Comparison of ENCODE assay signal across 8 cellular contexts in the genomic region with DNA sequence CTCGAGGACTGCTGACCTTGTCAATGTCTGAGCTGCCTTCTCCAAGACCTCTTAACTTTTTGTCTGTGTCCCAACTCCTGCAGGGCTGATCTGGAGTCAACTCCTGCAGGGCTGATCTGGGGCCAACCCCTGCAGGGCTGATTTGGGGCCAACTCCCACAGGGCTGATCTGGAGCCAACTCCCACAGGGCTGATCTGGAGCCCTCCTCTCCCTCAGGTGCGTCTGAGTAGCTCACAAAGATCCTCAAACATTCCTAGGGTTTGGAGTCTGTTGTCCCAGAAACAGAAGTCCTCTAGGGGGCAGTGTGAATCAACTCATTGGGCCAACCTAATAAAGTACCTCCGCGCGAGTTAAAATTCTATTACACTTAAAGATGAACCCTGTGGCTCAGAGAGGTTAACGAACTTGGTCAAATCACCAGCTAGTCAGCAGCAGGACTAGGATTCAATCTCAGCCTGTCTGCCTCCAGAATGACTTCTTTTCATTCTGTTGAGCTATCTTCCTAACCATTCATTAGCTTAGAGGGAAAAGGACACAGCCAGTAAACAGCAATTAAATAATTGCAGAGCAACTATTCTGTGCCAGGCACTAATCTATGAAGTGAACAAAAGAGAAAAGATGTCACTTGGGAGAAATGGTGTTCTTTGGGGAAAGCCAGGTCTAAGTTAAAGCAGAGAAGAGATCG. TPM values are rescaled to one million over a fixed set of nuclear protein-coding genes. Genes with fewer than 3 reads are reported as not detected.
DNase-seq lines count a peak whose midpoint lies in the region; ATAC-seq and TF ChIP-seq lines count a peak whose summit lies in the region.

No MANE protein-coding gene starts in this region.

- peak; percentile 85 for ATAC-seq in CD4-positive, alpha-beta T cell (ENCODE audit: poor library complexity)
- peak; percentile 73 for ATAC-seq in activated CD8-positive, alpha-beta T cell treated with anti-CD3 and anti-CD28 coated beads, Interleukin-2, amount 10 ng/mL, durations not matched to agents 7 days and 5 days
- peak; percentile 82 to 93 for ATAC-seq in stimulated activated naive B cell treated with anti-CD40 and anti-IgM and Interleukin-4, amounts not matched to agents 10 μg/mL and 1 μg/mL and 100 μg/mL, for 72 hours (replicated peaks)
- no peak for ATAC-seq in HG02623 (IDR thresholded peaks at IDR 0.05; ENCODE audit: unreplicated experiment)

- no peaks in the 10 kb centered on the region for H3K4me1 Mint-ChIP-seq in CD4-positive, alpha-beta T cell (ENCODE audit: low read depth)
- H3K4me1 Mint-ChIP-seq in activated CD8-positive, alpha-beta T cell treated with anti-CD3 and anti-CD28 coated beads, Interleukin-2, amount 10 ng/mL, durations not matched to agents 7 days and 5 days (ENCODE audit: low read depth) = peaks cover 3% of the 10 kb centered on the region
- H3K4me1 Mint-ChIP-seq in endothelial cell (ENCODE audit: unreplicated experiment) = peaks cover 13% of the 10 kb centered on the region
- H3K4me1 Mint-ChIP-seq in stimulated activated naive B cell treated with anti-CD40 and anti-IgM and Interleukin-4, amounts not matched to agents 10 μg/mL and 1 μg/mL and 100 μg/mL, for 72 hours = peaks cover 4 to 10% of the 10 kb centered on the region in 2 donors

- H3K27ac ChIP-seq in CD4-positive, alpha-beta T cell (ENCODE audit: low read depth, low read length) = no peak overlapping the region

- H3K9me3 ChIP-seq in CD4-positive, alpha-beta T cell (ENCODE audit: control insufficient read depth, low read length) = no peaks in the 10 kb centered on the region

- intact Hi-C loops in CD4-positive, alpha-beta T cell (cut with DNase I, micrococcal nuclease) = loop anchor here (1.0 to 5.0 kb wide), 6 partner anchors 194 to 708 kb away; a partner anchor contains a TSS

- H3K36me3 Mint-ChIP-seq in CD4-positive, alpha-beta T cell (ENCODE audit: low read depth) = no peaks in the 10 kb centered on the region
- no peaks in the 10 kb centered on the region for H3K36me3 Mint-ChIP-seq in activated CD8-positive, alpha-beta T cell treated with anti-CD3 and anti-CD28 coated beads, Interleukin-2, amount 10 ng/mL, durations not matched to agents 7 days and 5 days (ENCODE audit: low read depth)
- H3K36me3 Mint-ChIP-seq in endothelial cell (ENCODE audit: low read depth, unreplicated experiment) = no peaks in the 10 kb centered on the region
- H3K36me3 Mint-ChIP-seq in stimulated activated naive B cell treated with anti-CD40 and anti-IgM and Interleukin-4, amounts not matched to agents 10 μg/mL and 1 μg/mL and 100 μg/mL, for 72 hours = no peaks in the 10 kb centered on the region

- no peak overlapping the region for H3K27ac Mint-ChIP-seq in CD4-positive, alpha-beta T cell
- H3K27ac Mint-ChIP-seq in activated CD8-positive, alpha-beta T cell treated with anti-CD3 and anti-CD28 coated beads, Interleukin-2, amount 10 ng/mL, durations not matched to agents 7 days and 5 days = no peak overlapping the region
- H3K27ac Mint-ChIP-seq in endothelial cell (ENCODE audit: unreplicated experiment) = no peak overlapping the region
- no peak overlapping the region for H3K27ac Mint-ChIP-seq in stimulated activated naive B cell treated with anti-CD40 and anti-IgM and Interleukin-4, amounts not matched to agents 10 μg/mL and 1 μg/mL and 100 μg/mL, for 72 hours

- peaks cover 24% of the 10 kb centered on the region for H3K27me3 Mint-ChIP-seq in CD4-positive, alpha-beta T cell
- H3K27me3 Mint-ChIP-seq in activated CD8-positive, alpha-beta T cell treated with anti-CD3 and anti-CD28 coated beads, Interleukin-2, amount 10 ng/mL, durations not matched to agents 7 days and 5 days (ENCODE audit: low read depth) = peaks cover 45% of the 10 kb centered on the region
- H3K27me3 Mint-ChIP-seq in endothelial cell (ENCODE audit: unreplicated experiment) = no peaks in the 10 kb centered on the region
- peaks cover 10 to 16% of the 10 kb centered on the region in 2 donors for H3K27me3 Mint-ChIP-seq in stimulated activated naive B cell treated with anti-CD40 and anti-IgM and Interleukin-4, amounts not matched to agents 10 μg/mL and 1 μg/mL and 100 μg/mL, for 72 hours

- H3K27me3 ChIP-seq in CD4-positive, alpha-beta T cell (ENCODE audit: control insufficient read depth, insufficient read depth, low read length) = peaks cover 6% of the 10 kb centered on the region

- peak; percentile 83 for TF ChIP-seq CTCF in CD4-positive, alpha-beta T cell (IDR thresholded peaks at IDR 0.05)
- TF ChIP-seq CTCF in endothelial cell (IDR thresholded peaks at IDR 0.05; ENCODE audit: unreplicated experiment) = peak; percentile 74

- no peak overlapping the region for H3K4me3 Mint-ChIP-seq in CD4-positive, alpha-beta T cell
- H3K4me3 Mint-ChIP-seq in activated CD8-positive, alpha-beta T cell treated with anti-CD3 and anti-CD28 coated beads, Interleukin-2, amount 10 ng/mL, durations not matched to agents 7 days and 5 days = no peak overlapping the region
- H3K4me3 Mint-ChIP-seq in endothelial cell (ENCODE audit: unreplicated experiment) = no peak overlapping the region
- H3K4me3 Mint-ChIP-seq in stimulated activated naive B cell treated with anti-CD40 and anti-IgM and Interleukin-4, amounts not matched to agents 10 μg/mL and 1 μg/mL and 100 μg/mL, for 72 hours = no peak overlapping the region

- POLR2A ChIA-PET in CD4-positive, alpha-beta T cell (lab: Charles Lee) = interaction anchor here (0.6 to 1.6 kb wide), 8 partner anchors 9 to 260 kb away, joined by 3 to 8 read pairs (median 3); no protein-coding TSS in a partner anchor
- POLR2A ChIA-PET in activated CD8-positive, alpha-beta T cell treated with anti-CD3 and anti-CD28 coated beads, Interleukin-2, amount 10 ng/mL, durations not matched to agents 7 days and 5 days (lab: Charles Lee) = interaction anchor here (0.6 to 0.7 kb wide), 2 partner anchors 230 to 622 kb away, joined by 3 read pairs; no protein-coding TSS in a partner anchor

- CTCF ChIA-PET in CD4-positive, alpha-beta T cell (lab: Charles Lee) = interaction anchor here (0.6 to 3.5 kb wide), 28 partner anchors 9 to 387 kb away, joined by 3 to 31 read pairs (median 4); a partner anchor contains a TSS
- CTCF ChIA-PET in activated CD8-positive, alpha-beta T cell treated with anti-CD3 and anti-CD28 coated beads, Interleukin-2, amount 10 ng/mL, durations not matched to agents 7 days and 5 days (lab: Charles Lee) = interaction anchor here (0.7 to 6.2 kb wide), 77 partner anchors 9 to 701 kb away, joined by 3 to 133 read pairs (median 4); a partner anchor contains a TSS

- no peaks in the 10 kb centered on the region for H3K9me3 Mint-ChIP-seq in CD4-positive, alpha-beta T cell
- H3K9me3 Mint-ChIP-seq in activated CD8-positive, alpha-beta T cell treated with anti-CD3 and anti-CD28 coated beads, Interleukin-2, amount 10 ng/mL, durations not matched to agents 7 days and 5 days (ENCODE audit: insufficient read depth) = no peaks in the 10 kb centered on the region
- H3K9me3 Mint-ChIP-seq in endothelial cell (ENCODE audit: unreplicated experiment) = no peaks in the 10 kb centered on the region
- no peaks in the 10 kb centered on the region for H3K9me3 Mint-ChIP-seq in stimulated activated naive B cell treated with anti-CD40 and anti-IgM and Interleukin-4, amounts not matched to agents 10 μg/mL and 1 μg/mL and 100 μg/mL, for 72 hours

- peak; percentile 3 to 45 (median 34) for DNase-seq in CD4-positive, alpha-beta T cell
- DNase-seq in HT-29 (ENCODE audit: low spot score) (peak; percentile 92), NCI-H82 (lab: John Stamatoyannopoulos, UW) (peak; percentile 90), endothelial cell (ENCODE audit: low spot score) (peak; percentile 73), mucosa of gallbladder (ENCODE audit: low spot score) (peak; percentile 68)
- DNase-seq in activated CD8-positive, alpha-beta T cell treated with anti-CD3 and anti-CD28 coated beads, Interleukin-2, amount 10 ng/mL, durations not matched to agents 7 days and 5 days = peak; percentile 67
- DNase-seq in stimulated activated naive B cell treated with anti-CD40 and anti-IgM and Interleukin-4, amounts not matched to agents 10 μg/mL and 1 μg/mL and 100 μg/mL, for 72 hours = peak; percentile 46

RNA-seq across cellular contexts. Expression of a gene that starts 17.2 kb away (rescaled TPM):
- 10 to 100 TPM; 42.7 to 44.8 TPM for total RNA-seq in CD4-positive, alpha-beta T cell
- 4.9 and 5.0 TPM in 2 replicates for total RNA-seq in HT-29 (2014; rRNA removed; shearing (Covaris generic))
- 10 to 100 TPM; 20.4 to 22.3 TPM for total RNA-seq in activated CD8-positive, alpha-beta T cell treated with anti-CD3 and anti-CD28 coated beads, Interleukin-2, amount 10 ng/mL, durations not matched to agents 7 days and 5 days
- total RNA-seq in endothelial cell (ENCODE audit: unreplicated experiment) (18.0 TPM), mucosa of gallbladder (16.5 TPM)

RNA-seq across cellular contexts. Expression of a gene that starts 47.0 kb away (rescaled TPM):
- 10 to 100 TPM; 31.9 to 34.5 TPM for total RNA-seq in CD4-positive, alpha-beta T cell
- 56.2 and 67.0 TPM in 2 replicates for total RNA-seq in HT-29 (2014; rRNA removed; shearing (Covaris generic))
- 10 to 100 TPM; 81.1 to 84.6 TPM for total RNA-seq in activated CD8-positive, alpha-beta T cell treated with anti-CD3 and anti-CD28 coated beads, Interleukin-2, amount 10 ng/mL, durations not matched to agents 7 days and 5 days
- total RNA-seq in endothelial cell (ENCODE audit: unreplicated experiment) (52.7 TPM), mucosa of gallbladder (75.9 TPM)

Comparison
In these comparisons a context has a peak if more than half of its experiments do, and no peak if none do; other contexts are left out.
1. DNase-seq: peak in every context shown above with its lines; median percentile 92 in HT-29; 90 in NCI-H82; 73 in endothelial cell; 68 in mucosa of gallbladder; 67 in activated CD8-positive, alpha-beta T cell treated with anti-CD3 and anti-CD28 coated beads, Interleukin-2, amount 10 ng/mL, durations not matched to agents 7 days and 5 days; 46 in stimulated activated naive B cell treated with anti-CD40 and anti-IgM and Interleukin-4, amounts not matched to agents 10 μg/mL and 1 μg/mL and 100 μg/mL, for 72 hours; 34 in CD4-positive, alpha-beta T cell.